Comparison of ENCODE assay signal across 9 cellular contexts in the genomic region with DNA sequence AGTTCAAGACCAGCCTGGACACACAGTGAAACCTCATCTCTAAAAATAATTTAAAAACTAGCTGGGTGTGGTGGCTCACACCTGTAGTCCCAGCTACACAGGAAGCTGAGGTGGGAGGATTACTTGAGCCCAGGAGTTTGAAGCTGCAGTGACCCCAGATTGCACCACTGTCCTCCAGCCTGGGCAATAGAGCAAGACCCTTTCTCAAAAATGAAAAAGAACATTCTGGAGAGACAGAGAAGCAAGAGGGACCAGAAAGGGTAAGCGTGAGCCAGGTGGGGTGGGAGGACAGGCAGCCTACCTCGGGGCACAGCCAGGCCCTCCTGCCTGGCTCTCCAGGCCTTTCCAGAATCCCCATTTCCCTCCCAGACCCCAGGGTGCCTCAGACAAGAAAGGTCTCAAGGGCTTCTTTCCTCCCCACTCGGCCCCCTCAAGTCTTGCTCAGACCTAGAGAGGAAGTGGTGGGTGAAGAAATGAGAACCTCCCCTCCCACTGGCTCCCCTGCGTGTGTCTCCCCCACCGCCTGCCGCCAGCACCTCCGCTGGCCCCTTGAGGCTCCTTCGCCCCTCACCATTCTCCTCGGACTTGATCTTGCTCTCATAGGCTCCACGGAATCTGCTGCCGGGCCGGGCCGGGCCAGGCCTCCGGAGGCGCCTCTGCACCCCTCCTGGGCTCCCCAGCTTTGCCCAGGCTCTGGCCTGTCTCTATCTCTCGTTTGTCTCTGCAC. TPM values are rescaled to one million over a fixed set of nuclear protein-coding genes. Genes with fewer than 3 reads are reported as not detected.
DNase-seq lines count a peak whose midpoint lies in the region; ATAC-seq, FAIRE-seq and TF ChIP-seq lines count a peak whose summit lies in the region.
"Had no signal": no experiment of that assay in that cellular context is flagged by ENCODE, and none has a peak within 500 bp of the region (broad histone marks: within the 10 kb centered on the region; RNA-seq: fewer than 3 reads in every experiment).

No MANE protein-coding gene starts in this region.

- H3K27ac Mint-ChIP-seq in activated CD8-positive, alpha-beta T cell treated with anti-CD3 and anti-CD28 coated beads, Interleukin-2, amount 10 ng/mL, durations not matched to agents 7 days and 5 days, result peak overlapping the region; percentile 96

- peaks cover 66% of the 10 kb centered on the region for H3K4me1 Mint-ChIP-seq in activated CD8-positive, alpha-beta T cell treated with anti-CD3 and anti-CD28 coated beads, Interleukin-2, amount 10 ng/mL, durations not matched to agents 7 days and 5 days (ENCODE audit: low read depth)

- no peaks in the 10 kb centered on the region for H3K36me3 ChIP-seq in kidney (ENCODE audit: control insufficient read depth in 1 of 2, insufficient read depth in 2 of 2, low read length in 2 of 2)
- no peaks in the 10 kb centered on the region for H3K36me3 ChIP-seq in thoracic aorta

- POLR2A ChIA-PET in activated CD8-positive, alpha-beta T cell treated with anti-CD3 and anti-CD28 coated beads, Interleukin-2, amount 10 ng/mL, durations not matched to agents 7 days and 5 days (lab: Charles Lee), result interaction anchor here (0.7 to 3.0 kb wide), 5 partner anchors 14 to 59 kb away, joined by 3 to 27 read pairs (median 5); partner anchors contain the start of gene KIF22

- H3K27me3 Mint-ChIP-seq in activated CD8-positive, alpha-beta T cell treated with anti-CD3 and anti-CD28 coated beads, Interleukin-2, amount 10 ng/mL, durations not matched to agents 7 days and 5 days (ENCODE audit: low read depth), result no peaks in the 10 kb centered on the region

- CTCF ChIA-PET in activated CD8-positive, alpha-beta T cell treated with anti-CD3 and anti-CD28 coated beads, Interleukin-2, amount 10 ng/mL, durations not matched to agents 7 days and 5 days (lab: Charles Lee), result interaction anchor here (0.9 to 2.1 kb wide), 7 partner anchors 9 to 71 kb away, joined by 3 to 9 read pairs (median 4); partner anchors contain the start of genes KIF22, MAZ and PAGR1

- H3K9me3 ChIP-seq in kidney (ENCODE audit: control insufficient read depth in 1 of 2, low read length in 2 of 2), result no peaks in the 10 kb centered on the region
- no peaks in the 10 kb centered on the region for H3K9me3 ChIP-seq in thoracic aorta

- H3K4me1 ChIP-seq in kidney (ENCODE audit: control insufficient read depth in 1 of 2, insufficient read depth in 1 of 2, low read depth in 1 of 2, low read length in 2 of 2), result no peaks in the 10 kb centered on the region
- H3K4me1 ChIP-seq in thoracic aorta (ENCODE audit: control insufficient read depth in 1 of 2, low read depth in 2 of 2), result no peaks in the 10 kb centered on the region

- intact Hi-C loops in kidney (cut with DNase I), result no loop called here

- H3K27ac ChIP-seq in kidney (ENCODE audit: low read depth in 2 of 2, low read length in 2 of 2) (no peak overlapping the region), thoracic aorta (no peak overlapping the region)

- peak; percentile 71 for DNase-seq in activated CD8-positive, alpha-beta T cell treated with anti-CD3 and anti-CD28 coated beads, Interleukin-2, amount 10 ng/mL, durations not matched to agents 7 days and 5 days
- DNase-seq in kidney (peak; percentile 68), thoracic aorta (ENCODE audit: low spot score) (no peak), hippocampal formation (lab: John Stamatoyannopoulos, UW) (no peak), HuH-7 (ENCODE audit: low spot score) (no peak), NCI-H146 treated with DMSO at 0.1 percent for 48 hours (lab: John Stamatoyannopoulos, UW; ENCODE audit: unreplicated experiment) (no peak)

- peak; percentile 31 for ATAC-seq in GM19324 (IDR thresholded peaks at IDR 0.05; ENCODE audit: low FRiP score, unreplicated experiment)
- ATAC-seq in HG03439 (IDR thresholded peaks at IDR 0.05; ENCODE audit: unreplicated experiment), result peak; percentile 26
- peak; percentile 50 for ATAC-seq in activated CD8-positive, alpha-beta T cell treated with anti-CD3 and anti-CD28 coated beads, Interleukin-2, amount 10 ng/mL, durations not matched to agents 7 days and 5 days
- no peak for ATAC-seq in thoracic aorta (ENCODE audit: insufficient number of reproducible peaks, low FRiP score, low read depth)

- H3K4me3 Mint-ChIP-seq in activated CD8-positive, alpha-beta T cell treated with anti-CD3 and anti-CD28 coated beads, Interleukin-2, amount 10 ng/mL, durations not matched to agents 7 days and 5 days, result peak overlapping the region; percentile 99

- H3K9ac ChIP-seq in kidney (ENCODE audit: low read length in 2 of 2), result no peak overlapping the region

- no peaks in the 10 kb centered on the region for H3K27me3 ChIP-seq in thoracic aorta (replicated peaks; ENCODE audit: insufficient read depth)

- TF ChIP-seq CTCF in kidney (IDR thresholded peaks at IDR 0.05; ENCODE audit: borderline replicate concordance, extremely low read depth, insufficient read depth) (no peak), thoracic aorta (IDR thresholded peaks at IDR 0.05) (no peak)

- no peaks in the 10 kb centered on the region for H3K9me3 Mint-ChIP-seq in activated CD8-positive, alpha-beta T cell treated with anti-CD3 and anti-CD28 coated beads, Interleukin-2, amount 10 ng/mL, durations not matched to agents 7 days and 5 days (ENCODE audit: insufficient read depth)

- no peak for FAIRE-seq in kidney (lab: Jason Lieb, UNC)

- H3K4me3 ChIP-seq in kidney (ENCODE audit: low read length in 2 of 2) (no peak overlapping the region), thoracic aorta (peak overlapping the region; percentile 66)

- H3K36me3 Mint-ChIP-seq in activated CD8-positive, alpha-beta T cell treated with anti-CD3 and anti-CD28 coated beads, Interleukin-2, amount 10 ng/mL, durations not matched to agents 7 days and 5 days (ENCODE audit: low read depth), result peaks cover 66% of the 10 kb centered on the region

RNA-seq across cellular contexts. Expression of gene C16orf54, which starts 0.5 kb away (rescaled TPM):
- total RNA-seq in activated CD8-positive, alpha-beta T cell treated with anti-CD3 and anti-CD28 coated beads, Interleukin-2, amount 10 ng/mL, durations not matched to agents 7 days and 5 days, result 10 to 100 TPM; 64.3 to 68.0 TPM
- total RNA-seq in kidney (4.9 TPM), thoracic aorta (1 to 10 TPM; 2.8 to 3.4 TPM)
- polyA plus RNA-seq in kidney (ENCODE audit: insufficient read depth, low read depth, low replicate concordance), result 0.39 TPM
- total RNA-seq: glomerular endothelial cell had no signal

RNA-seq across cellular contexts. Expression of gene ZG16, which starts 32.8 kb away (rescaled TPM):
- total RNA-seq in activated CD8-positive, alpha-beta T cell treated with anti-CD3 and anti-CD28 coated beads, Interleukin-2, amount 10 ng/mL, durations not matched to agents 7 days and 5 days, result not detected
- not detected for total RNA-seq in kidney
- polyA plus RNA-seq in kidney (ENCODE audit: insufficient read depth, low read depth, low replicate concordance), result not detected
- total RNA-seq in thoracic aorta, result not detected
- total RNA-seq: glomerular endothelial cell had no signal

RNA-seq across cellular contexts. Expression of gene KIF22, which starts 45.3 kb away (rescaled TPM):
- total RNA-seq in activated CD8-positive, alpha-beta T cell treated with anti-CD3 and anti-CD28 coated beads, Interleukin-2, amount 10 ng/mL, durations not matched to agents 7 days and 5 days, result 100 to 1,000 TPM; 229 to 233 TPM
- total RNA-seq in kidney (32.3 TPM), thoracic aorta (10 to 100 TPM; 11.4 to 15.2 TPM)
- 42.9 TPM for polyA plus RNA-seq in kidney (ENCODE audit: insufficient read depth, low read depth, low replicate concordance)

Comparison
In these comparisons a context has a peak if more than half of its experiments do, and no peak if none do; other contexts are left out.
1. DNase-seq: peak in activated CD8-positive, alpha-beta T cell treated with anti-CD3 and anti-CD28 coated beads, Interleukin-2, amount 10 ng/mL, durations not matched to agents 7 days and 5 days (single experiment) and kidney (single experiment); none in thoracic aorta (single experiment), hippocampal formation (0 of 2), HuH-7 (single experiment) and NCI-H146 treated with DMSO at 0.1 percent for 48 hours (single experiment).
2. RNA of gene C16orf54, which starts 0.5 kb away (total RNA-seq): 64.3 to 68.0 TPM in activated CD8-positive, alpha-beta T cell treated with anti-CD3 and anti-CD28 coated beads, Interleukin-2, amount 10 ng/mL, durations not matched to agents 7 days and 5 days; 4.9 TPM in kidney (single experiment) and 2.8 to 3.4 TPM in thoracic aorta; every median in the first group is over 10 times any median in the second.